1 cellular context compared by ENCODE assay signal in the genomic region with DNA sequence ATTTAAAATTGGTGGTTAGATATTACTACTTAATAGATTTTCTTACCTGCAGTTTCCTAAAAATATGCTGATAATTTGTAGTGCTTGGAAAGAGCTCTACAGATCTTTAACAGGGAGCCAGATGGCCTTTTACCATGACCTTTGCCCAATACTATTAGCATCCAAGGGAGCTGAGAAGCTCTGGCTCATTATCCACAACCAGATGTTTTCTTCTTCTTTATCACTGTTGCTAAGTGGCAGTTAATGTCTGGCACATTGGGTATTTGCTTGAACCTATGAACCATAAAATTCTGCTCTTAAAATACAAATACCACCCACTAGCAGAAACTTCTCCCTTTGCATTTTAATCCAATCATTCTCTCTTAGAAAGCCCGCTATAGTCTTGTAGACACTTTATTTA.
TF ChIP-seq lines count a peak whose summit lies in the region.

No MANE protein-coding gene starts in this region.

TF ChIP-seq in WTC11, 78 proteins besides CTCF, POLR2A, EP300 and RAD21 (continued from another document):
- TF ChIP-seq, protein P1, sequence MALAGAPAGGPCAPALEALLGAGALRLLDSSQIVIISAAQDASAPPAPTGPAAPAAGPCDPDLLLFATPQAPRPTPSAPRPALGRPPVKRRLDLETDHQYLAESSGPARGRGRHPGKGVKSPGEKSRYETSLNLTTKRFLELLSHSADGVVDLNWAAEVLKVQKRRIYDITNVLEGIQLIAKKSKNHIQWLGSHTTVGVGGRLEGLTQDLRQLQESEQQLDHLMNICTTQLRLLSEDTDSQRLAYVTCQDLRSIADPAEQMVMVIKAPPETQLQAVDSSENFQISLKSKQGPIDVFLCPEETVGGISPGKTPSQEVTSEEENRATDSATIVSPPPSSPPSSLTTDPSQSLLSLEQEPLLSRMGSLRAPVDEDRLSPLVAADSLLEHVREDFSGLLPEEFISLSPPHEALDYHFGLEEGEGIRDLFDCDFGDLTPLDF (CRISPR knock-in tag; IDR thresholded peaks at IDR 0.05) = no peak
- TF ChIP-seq, protein P2, sequence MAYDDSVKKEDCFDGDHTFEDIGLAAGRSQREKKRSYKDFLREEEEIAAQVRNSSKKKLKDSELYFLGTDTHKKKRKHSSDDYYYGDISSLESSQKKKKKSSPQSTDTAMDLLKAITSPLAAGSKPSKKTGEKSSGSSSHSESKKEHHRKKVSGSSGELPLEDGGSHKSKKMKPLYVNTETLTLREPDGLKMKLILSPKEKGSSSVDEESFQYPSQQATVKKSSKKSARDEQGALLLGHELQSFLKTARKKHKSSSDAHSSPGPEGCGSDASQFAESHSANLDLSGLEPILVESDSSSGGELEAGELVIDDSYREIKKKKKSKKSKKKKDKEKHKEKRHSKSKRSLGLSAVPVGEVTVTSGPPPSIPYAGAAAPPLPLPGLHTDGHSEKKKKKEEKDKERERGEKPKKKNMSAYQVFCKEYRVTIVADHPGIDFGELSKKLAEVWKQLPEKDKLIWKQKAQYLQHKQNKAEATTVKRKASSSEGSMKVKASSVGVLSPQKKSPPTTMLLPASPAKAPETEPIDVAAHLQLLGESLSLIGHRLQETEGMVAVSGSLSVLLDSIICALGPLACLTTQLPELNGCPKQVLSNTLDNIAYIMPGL (CRISPR knock-in tag; IDR thresholded peaks at IDR 0.05) = no peak
- TF ChIP-seq, protein P3, sequence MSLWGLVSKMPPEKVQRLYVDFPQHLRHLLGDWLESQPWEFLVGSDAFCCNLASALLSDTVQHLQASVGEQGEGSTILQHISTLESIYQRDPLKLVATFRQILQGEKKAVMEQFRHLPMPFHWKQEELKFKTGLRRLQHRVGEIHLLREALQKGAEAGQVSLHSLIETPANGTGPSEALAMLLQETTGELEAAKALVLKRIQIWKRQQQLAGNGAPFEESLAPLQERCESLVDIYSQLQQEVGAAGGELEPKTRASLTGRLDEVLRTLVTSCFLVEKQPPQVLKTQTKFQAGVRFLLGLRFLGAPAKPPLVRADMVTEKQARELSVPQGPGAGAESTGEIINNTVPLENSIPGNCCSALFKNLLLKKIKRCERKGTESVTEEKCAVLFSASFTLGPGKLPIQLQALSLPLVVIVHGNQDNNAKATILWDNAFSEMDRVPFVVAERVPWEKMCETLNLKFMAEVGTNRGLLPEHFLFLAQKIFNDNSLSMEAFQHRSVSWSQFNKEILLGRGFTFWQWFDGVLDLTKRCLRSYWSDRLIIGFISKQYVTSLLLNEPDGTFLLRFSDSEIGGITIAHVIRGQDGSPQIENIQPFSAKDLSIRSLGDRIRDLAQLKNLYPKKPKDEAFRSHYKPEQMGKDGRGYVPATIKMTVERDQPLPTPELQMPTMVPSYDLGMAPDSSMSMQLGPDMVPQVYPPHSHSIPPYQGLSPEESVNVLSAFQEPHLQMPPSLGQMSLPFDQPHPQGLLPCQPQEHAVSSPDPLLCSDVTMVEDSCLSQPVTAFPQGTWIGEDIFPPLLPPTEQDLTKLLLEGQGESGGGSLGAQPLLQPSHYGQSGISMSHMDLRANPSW (CRISPR knock-in tag; conservative IDR thresholded peaks at IDR 0.05; ENCODE audit: low read depth) = no peak
- TF ChIP-seq NR3C1 (CRISPR knock-in tag; conservative IDR thresholded peaks at IDR 0.05; ENCODE audit: low read depth) (no peak), MYBL2 (CRISPR knock-in tag; IDR thresholded peaks at IDR 0.05) (no peak), TP53 (CRISPR knock-in tag; IDR thresholded peaks at IDR 0.05) (no peak)
- TF ChIP-seq, protein P4, sequence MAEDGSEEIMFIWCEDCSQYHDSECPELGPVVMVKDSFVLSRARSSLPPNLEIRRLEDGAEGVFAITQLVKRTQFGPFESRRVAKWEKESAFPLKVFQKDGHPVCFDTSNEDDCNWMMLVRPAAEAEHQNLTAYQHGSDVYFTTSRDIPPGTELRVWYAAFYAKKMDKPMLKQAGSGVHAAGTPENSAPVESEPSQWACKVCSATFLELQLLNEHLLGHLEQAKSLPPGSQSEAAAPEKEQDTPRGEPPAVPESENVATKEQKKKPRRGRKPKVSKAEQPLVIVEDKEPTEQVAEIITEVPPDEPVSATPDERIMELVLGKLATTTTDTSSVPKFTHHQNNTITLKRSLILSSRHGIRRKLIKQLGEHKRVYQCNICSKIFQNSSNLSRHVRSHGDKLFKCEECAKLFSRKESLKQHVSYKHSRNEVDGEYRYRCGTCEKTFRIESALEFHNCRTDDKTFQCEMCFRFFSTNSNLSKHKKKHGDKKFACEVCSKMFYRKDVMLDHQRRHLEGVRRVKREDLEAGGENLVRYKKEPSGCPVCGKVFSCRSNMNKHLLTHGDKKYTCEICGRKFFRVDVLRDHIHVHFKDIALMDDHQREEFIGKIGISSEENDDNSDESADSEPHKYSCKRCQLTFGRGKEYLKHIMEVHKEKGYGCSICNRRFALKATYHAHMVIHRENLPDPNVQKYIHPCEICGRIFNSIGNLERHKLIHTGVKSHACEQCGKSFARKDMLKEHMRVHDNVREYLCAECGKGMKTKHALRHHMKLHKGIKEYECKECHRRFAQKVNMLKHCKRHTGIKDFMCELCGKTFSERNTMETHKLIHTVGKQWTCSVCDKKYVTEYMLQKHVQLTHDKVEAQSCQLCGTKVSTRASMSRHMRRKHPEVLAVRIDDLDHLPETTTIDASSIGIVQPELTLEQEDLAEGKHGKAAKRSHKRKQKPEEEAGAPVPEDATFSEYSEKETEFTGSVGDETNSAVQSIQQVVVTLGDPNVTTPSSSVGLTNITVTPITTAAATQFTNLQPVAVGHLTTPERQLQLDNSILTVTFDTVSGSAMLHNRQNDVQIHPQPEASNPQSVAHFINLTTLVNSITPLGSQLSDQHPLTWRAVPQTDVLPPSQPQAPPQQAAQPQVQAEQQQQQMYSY (CRISPR knock-in tag; IDR thresholded peaks at IDR 0.05) = no peak
- TF ChIP-seq, protein P5, sequence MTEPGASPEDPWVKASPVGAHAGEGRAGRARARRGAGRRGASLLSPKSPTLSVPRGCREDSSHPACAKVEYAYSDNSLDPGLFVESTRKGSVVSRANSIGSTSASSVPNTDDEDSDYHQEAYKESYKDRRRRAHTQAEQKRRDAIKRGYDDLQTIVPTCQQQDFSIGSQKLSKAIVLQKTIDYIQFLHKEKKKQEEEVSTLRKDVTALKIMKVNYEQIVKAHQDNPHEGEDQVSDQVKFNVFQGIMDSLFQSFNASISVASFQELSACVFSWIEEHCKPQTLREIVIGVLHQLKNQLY (CRISPR knock-in tag; IDR thresholded peaks at IDR 0.05) = no peak
- TF ChIP-seq, protein P6, sequence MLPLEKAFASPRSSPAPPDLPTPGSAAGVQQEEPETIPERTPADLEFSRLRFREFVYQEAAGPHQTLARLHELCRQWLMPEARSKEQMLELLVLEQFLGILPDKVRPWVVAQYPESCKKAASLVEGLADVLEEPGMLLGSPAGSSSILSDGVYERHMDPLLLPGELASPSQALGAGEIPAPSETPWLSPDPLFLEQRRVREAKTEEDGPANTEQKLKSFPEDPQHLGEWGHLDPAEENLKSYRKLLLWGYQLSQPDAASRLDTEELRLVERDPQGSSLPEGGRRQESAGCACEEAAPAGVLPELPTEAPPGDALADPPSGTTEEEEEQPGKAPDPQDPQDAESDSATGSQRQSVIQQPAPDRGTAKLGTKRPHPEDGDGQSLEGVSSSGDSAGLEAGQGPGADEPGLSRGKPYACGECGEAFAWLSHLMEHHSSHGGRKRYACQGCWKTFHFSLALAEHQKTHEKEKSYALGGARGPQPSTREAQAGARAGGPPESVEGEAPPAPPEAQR (CRISPR knock-in tag; IDR thresholded peaks at IDR 0.05) = no peak
